24 cellular contexts compared by ENCODE assay signal in genomic region chr15:63460210-63461135, GRCh38.
DNase-seq lines count a peak whose midpoint lies in the region.
"Had no signal": no experiment of that assay in that cellular context is flagged by ENCODE, and none has a peak within 500 bp of the region (broad histone marks: within the 10 kb centered on the region; RNA-seq: fewer than 3 reads in every experiment).

No MANE protein-coding gene starts in this region.

- no peak overlapping the region for H3K4me3 Mint-ChIP-seq in dendritic cell treated with granulocyte-macrophage colony-stimulating factor and Interleukin-4, amounts not matched to agents 40 ng/mL and 50 ng/mL, for 4 days
- H3K4me3 Mint-ChIP-seq: activated T-cell treated with anti-CD3 and anti-CD28 coated beads, Interleukin-2, amount 50 U/mL, for 24 hours; CD4-positive, alpha-beta memory T cell; stimulated activated memory B cell treated with anti-CD40 and anti-IgM and Interleukin-4, amounts not matched to agents 10 μg/mL and 1 μg/mL and 100 μg/mL, for 72 hours; T-helper 17 cell had no signal

- H3K27ac Mint-ChIP-seq in dendritic cell treated with granulocyte-macrophage colony-stimulating factor and Interleukin-4, amounts not matched to agents 40 ng/mL and 50 ng/mL, for 4 days, result peak overlapping the region; percentile 66
- H3K27ac Mint-ChIP-seq: activated T-cell treated with anti-CD3 and anti-CD28 coated beads, Interleukin-2, amount 50 U/mL, for 24 hours; CD4-positive, alpha-beta memory T cell; stimulated activated memory B cell treated with anti-CD40 and anti-IgM and Interleukin-4, amounts not matched to agents 10 μg/mL and 1 μg/mL and 100 μg/mL, for 72 hours; T-helper 17 cell had no signal

- peaks cover 15% of the 10 kb centered on the region for H3K9me3 ChIP-seq in HUES6 (ENCODE audit: control insufficient read depth, insufficient read depth, low read depth, low read length)
- no peaks in the 10 kb centered on the region for H3K9me3 ChIP-seq in mucosa of stomach (ENCODE audit: control insufficient read depth, low read length)
- H3K9me3 ChIP-seq: body of pancreas, esophagus squamous epithelium, lower lobe of right lung, suprapubic skin had no signal

- H3K27me3 ChIP-seq in HUES6 (ENCODE audit: control insufficient read depth, insufficient read depth, low read length), result peaks cover 15% of the 10 kb centered on the region
- no peaks in the 10 kb centered on the region for H3K27me3 ChIP-seq in mucosa of stomach (ENCODE audit: control insufficient read depth, insufficient read depth, low read length)
- H3K27me3 ChIP-seq: body of pancreas, suprapubic skin had no signal

- DNase-seq in SW480 (ENCODE audit: low spot score), result no peak
- DNase-seq in cerebellar cortex (ENCODE audit: low spot score), result no peak
- no peak for DNase-seq in NCI-H748 (lab: John Stamatoyannopoulos, UW; ENCODE audit: unreplicated experiment)
- DNase-seq in HuH-7 (ENCODE audit: low spot score), result no peak
- DNase-seq: activated CD4-positive, alpha-beta T cell treated with anti-CD3 and anti-CD28 coated beads for 4 hours; activated T-cell treated with anti-CD3 and anti-CD28 coated beads, Interleukin-2, amount 50 U/mL, for 24 hours; body of pancreas; CD4-positive, alpha-beta memory T cell; DMS79; esophagus squamous epithelium; GOT3; lower lobe of right lung; NCI-H1092 treated with DMSO at 0.1 percent for 48 hours; NCI-H1930; NCI-H69; stimulated activated CD4-positive, alpha-beta T cell treated with anti-CD3 and anti-CD28 coated beads, Interleukin-4, amount 100 ng/mL, for 1 hour; T-helper 17 cell had no signal

- H3K4me3 ChIP-seq in HUES6 (ENCODE audit: low read depth, low read length) (peak overlapping the region; percentile 35; the same call in 1 of the 2 replicates), mucosa of stomach (ENCODE audit: low read length) (peak overlapping the region; percentile 3)
- H3K4me3 ChIP-seq: body of pancreas, esophagus squamous epithelium, lower lobe of right lung, SK-N-MC, suprapubic skin had no signal

- H3K9ac ChIP-seq in HUES6 (ENCODE audit: low read length) (no peak overlapping the region), mucosa of stomach (ENCODE audit: low read length) (peak overlapping the region; percentile 65)

- no peak overlapping the region for H3K27ac ChIP-seq in HUES6 (ENCODE audit: low read depth, low read length)
- H3K27ac ChIP-seq: body of pancreas, esophagus squamous epithelium, lower lobe of right lung, RWPE1, SK-N-MC, suprapubic skin had no signal

- no peaks in the 10 kb centered on the region for H3K36me3 Mint-ChIP-seq in dendritic cell treated with granulocyte-macrophage colony-stimulating factor and Interleukin-4, amounts not matched to agents 40 ng/mL and 50 ng/mL, for 4 days (ENCODE audit: low read depth)
- H3K36me3 Mint-ChIP-seq: CD4-positive, alpha-beta memory T cell; stimulated activated memory B cell treated with anti-CD40 and anti-IgM and Interleukin-4, amounts not matched to agents 10 μg/mL and 1 μg/mL and 100 μg/mL, for 72 hours had no signal

- peaks cover 7% of the 10 kb centered on the region for H3K9me3 Mint-ChIP-seq in dendritic cell treated with granulocyte-macrophage colony-stimulating factor and Interleukin-4, amounts not matched to agents 40 ng/mL and 50 ng/mL, for 4 days
- H3K9me3 Mint-ChIP-seq: activated T-cell treated with anti-CD3 and anti-CD28 coated beads, Interleukin-2, amount 50 U/mL, for 24 hours; CD4-positive, alpha-beta memory T cell; stimulated activated memory B cell treated with anti-CD40 and anti-IgM and Interleukin-4, amounts not matched to agents 10 μg/mL and 1 μg/mL and 100 μg/mL, for 72 hours had no signal

- H3K4me1 ChIP-seq in HUES6 (ENCODE audit: control insufficient read depth, insufficient read depth, low read length) (peaks cover 7% of the 10 kb centered on the region; the same call in 1 of the 2 replicates), mucosa of stomach (ENCODE audit: control insufficient read depth, insufficient read depth, low read length) (peaks cover 48% of the 10 kb centered on the region)

- H3K36me3 ChIP-seq in HUES6 (ENCODE audit: control insufficient read depth, insufficient read depth, low read length) (no peaks in the 10 kb centered on the region), mucosa of stomach (ENCODE audit: control insufficient read depth, insufficient read depth, low read length) (no peaks in the 10 kb centered on the region)
- H3K36me3 ChIP-seq: esophagus squamous epithelium, lower lobe of right lung, suprapubic skin had no signal

- intact Hi-C loops in dendritic cell treated with granulocyte-macrophage colony-stimulating factor and Interleukin-4, amounts not matched to agents 40 ng/mL and 50 ng/mL, for 4 days (cut with micrococcal nuclease), result loop anchor here (10.0 kb wide), 1 partner anchor 176 kb away; no protein-coding TSS in a partner anchor

- H3K27me3 Mint-ChIP-seq in dendritic cell treated with granulocyte-macrophage colony-stimulating factor and Interleukin-4, amounts not matched to agents 40 ng/mL and 50 ng/mL, for 4 days, result no peaks in the 10 kb centered on the region
- H3K27me3 Mint-ChIP-seq: activated T-cell treated with anti-CD3 and anti-CD28 coated beads, Interleukin-2, amount 50 U/mL, for 24 hours; CD4-positive, alpha-beta memory T cell; stimulated activated memory B cell treated with anti-CD40 and anti-IgM and Interleukin-4, amounts not matched to agents 10 μg/mL and 1 μg/mL and 100 μg/mL, for 72 hours had no signal

- H3K4me1 Mint-ChIP-seq in dendritic cell treated with granulocyte-macrophage colony-stimulating factor and Interleukin-4, amounts not matched to agents 40 ng/mL and 50 ng/mL, for 4 days (ENCODE audit: low read depth), result peaks cover 47% of the 10 kb centered on the region
- H3K4me1 Mint-ChIP-seq: CD4-positive, alpha-beta memory T cell; stimulated activated memory B cell treated with anti-CD40 and anti-IgM and Interleukin-4, amounts not matched to agents 10 μg/mL and 1 μg/mL and 100 μg/mL, for 72 hours had no signal
